16 cellular contexts compared by ENCODE assay signal in the genomic region with DNA sequence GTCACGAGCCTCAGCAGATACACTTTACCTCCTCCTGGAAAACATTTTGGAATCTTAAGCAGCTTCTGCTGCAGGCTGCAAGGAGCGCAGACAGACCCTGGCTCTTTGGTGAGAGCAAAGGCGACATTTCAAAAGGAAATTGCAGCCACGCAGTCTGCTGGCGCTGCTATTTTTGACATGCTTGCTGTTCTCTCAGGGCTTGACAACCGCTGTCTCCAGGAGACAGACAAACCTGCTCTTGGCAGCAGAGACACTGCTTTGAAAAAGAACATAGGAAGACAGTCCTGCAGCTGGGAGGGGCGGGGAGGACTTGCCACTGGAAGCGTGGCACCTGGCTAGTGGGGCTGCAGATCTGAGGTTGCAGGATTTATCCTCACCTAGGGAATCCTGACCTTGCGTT.
DNase-seq lines count a peak whose midpoint lies in the region; ATAC-seq and TF ChIP-seq lines count a peak whose summit lies in the region.
"Had no signal": no experiment of that assay in that cellular context is flagged by ENCODE, and none has a peak within 500 bp of the region (broad histone marks: within the 10 kb centered on the region; RNA-seq: fewer than 3 reads in every experiment).

No MANE protein-coding gene starts in this region.

- ATAC-seq in GM18873 (IDR thresholded peaks at IDR 0.05; ENCODE audit: low FRiP score, unreplicated experiment) (no peak), HG03354 (IDR thresholded peaks at IDR 0.05; ENCODE audit: poor library complexity, severe bottlenecking, unreplicated experiment) (no peak), GM18861 (IDR thresholded peaks at IDR 0.05; ENCODE audit: unreplicated experiment) (no peak)
- ATAC-seq: activated naive CD4-positive, alpha-beta T cell treated with anti-CD3 and anti-CD28 coated beads, Interleukin-2, amount 50 U/mL, for 72 hours; esophagus mucosa; PC-3 had no signal

- H3K4me3 Mint-ChIP-seq in glutamatergic neuron (ENCODE audit: unreplicated experiment): peak overlapping the region; percentile 59
- H3K4me3 Mint-ChIP-seq: neural progenitor cell; stimulated activated naive CD8-positive, alpha-beta T cell treated with anti-CD3 and anti-CD28 coated beads, Interleukin-15, Interleukin-2, amounts not matched to agents 100 ng/mL and 50 ng/mL, for 24 hours had no signal

- H3K4me1 Mint-ChIP-seq in glutamatergic neuron (ENCODE audit: low read depth, unreplicated experiment): peaks cover 40% of the 10 kb centered on the region

- H3K36me3 Mint-ChIP-seq in glutamatergic neuron (ENCODE audit: unreplicated experiment): no peaks in the 10 kb centered on the region
- H3K36me3 Mint-ChIP-seq: activated naive CD4-positive, alpha-beta T cell treated with anti-CD3 and anti-CD28 coated beads, Interleukin-2, amount 50 U/mL, for 72 hours; neural progenitor cell had no signal

- H3K9me3 Mint-ChIP-seq in glutamatergic neuron (ENCODE audit: unreplicated experiment): peaks cover under 1% of the 10 kb centered on the region
- H3K9me3 Mint-ChIP-seq: activated naive CD4-positive, alpha-beta T cell treated with anti-CD3 and anti-CD28 coated beads, Interleukin-2, amount 50 U/mL, for 72 hours; neural progenitor cell; stimulated activated naive CD8-positive, alpha-beta T cell treated with anti-CD3 and anti-CD28 coated beads, Interleukin-15, Interleukin-2, amounts not matched to agents 100 ng/mL and 50 ng/mL, for 24 hours had no signal

- DNase-seq in NCI-H748 (lab: John Stamatoyannopoulos, UW; ENCODE audit: unreplicated experiment): peak; percentile 22
- DNase-seq in NCI-H748 treated with DMSO at 0.1 percent for 48 hours (lab: John Stamatoyannopoulos, UW): no peak
- DNase-seq in NCI-H2227 treated with DMSO at 0.1 percent for 48 hours (lab: John Stamatoyannopoulos, UW): peak; percentile 11
- no peak for DNase-seq in glutamatergic neuron
- DNase-seq in superior temporal gyrus (ENCODE audit: extremely low spot score): peak; percentile 64
- DNase-seq: activated CD4-positive, CD25-positive, alpha-beta regulatory T cell; NCI-H2171 treated with DMSO at 0.1 percent for 48 hours; PC-3; SW 1271 had no signal

- no peak overlapping the region for H3K27ac Mint-ChIP-seq in glutamatergic neuron (ENCODE audit: unreplicated experiment)
- H3K27ac Mint-ChIP-seq: activated naive CD4-positive, alpha-beta T cell treated with anti-CD3 and anti-CD28 coated beads, Interleukin-2, amount 50 U/mL, for 72 hours; stimulated activated naive CD8-positive, alpha-beta T cell treated with anti-CD3 and anti-CD28 coated beads, Interleukin-15, Interleukin-2, amounts not matched to agents 100 ng/mL and 50 ng/mL, for 24 hours had no signal

- peaks cover under 1% of the 10 kb centered on the region for H3K27me3 Mint-ChIP-seq in glutamatergic neuron (ENCODE audit: unreplicated experiment)

- TF ChIP-seq CTCF in glutamatergic neuron (IDR thresholded peaks at IDR 0.05; ENCODE audit: partially characterized antibody, unreplicated experiment): no peak

Comparison
In these comparisons a context has a peak if more than half of its experiments do, and no peak if none do; other contexts are left out.
1. DNase-seq: peak in NCI-H748 (single experiment), NCI-H2227 treated with DMSO at 0.1 percent for 48 hours (single experiment) and superior temporal gyrus (single experiment); none in NCI-H748 treated with DMSO at 0.1 percent for 48 hours (single experiment) and glutamatergic neuron (single experiment).